Comparison of ENCODE assay signal across 8 cellular contexts in the genomic region with DNA sequence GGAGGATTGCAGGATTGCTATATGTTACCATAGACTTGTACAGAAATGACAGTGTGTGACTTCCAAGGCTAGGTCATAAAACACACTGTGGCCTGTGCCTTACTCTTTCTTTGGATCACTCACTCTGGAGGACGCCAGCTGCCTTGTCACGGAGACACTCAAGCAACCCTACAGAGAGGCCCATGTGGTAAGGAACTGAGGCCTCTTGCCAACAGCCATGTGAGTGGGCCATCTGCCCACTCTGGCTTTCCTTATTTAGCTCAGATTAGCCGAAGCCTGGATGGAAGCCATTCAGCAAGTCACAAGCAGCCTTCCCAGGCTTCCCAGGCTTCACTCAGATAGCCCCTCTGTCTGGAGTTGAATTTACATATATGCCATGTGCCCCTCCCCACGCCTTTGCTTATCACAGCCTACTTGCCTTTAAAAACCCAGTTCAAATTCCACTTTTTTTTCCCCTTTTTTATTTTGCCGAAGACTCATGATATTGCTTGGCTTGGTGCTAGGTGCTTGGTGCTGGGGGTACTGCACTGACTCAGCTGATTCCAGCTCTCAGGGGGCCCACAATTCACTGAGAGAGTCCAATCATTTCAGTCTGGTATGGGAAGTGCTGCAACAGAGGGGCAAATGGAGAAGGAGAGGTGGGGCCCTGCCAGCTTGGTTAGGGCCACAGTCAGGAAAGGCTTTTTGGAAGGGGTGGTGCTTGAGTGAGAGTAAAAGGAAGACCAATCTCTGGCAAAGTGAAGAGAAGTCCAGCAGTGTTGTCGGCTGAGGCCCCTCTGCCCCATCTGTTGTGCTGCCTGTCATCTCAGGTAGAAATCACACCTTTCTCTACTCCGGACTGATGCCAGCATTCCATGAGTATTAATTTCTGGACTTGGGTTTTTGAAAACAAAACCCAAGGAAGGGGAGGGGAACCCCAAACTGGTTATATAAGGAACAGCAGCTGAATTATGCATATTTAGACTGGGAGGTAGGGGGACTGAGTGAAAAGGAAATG. TPM values are rescaled to one million over a fixed set of nuclear protein-coding genes. Genes with fewer than 3 reads are reported as not detected.
DNase-seq lines count a peak whose midpoint lies in the region; ATAC-seq and TF ChIP-seq lines count a peak whose summit lies in the region.
"Had no signal": no experiment of that assay in that cellular context is flagged by ENCODE, and none has a peak within 500 bp of the region (broad histone marks: within the 10 kb centered on the region; RNA-seq: fewer than 3 reads in every experiment).

No MANE protein-coding gene starts in this region.

- in situ Hi-C loops in transverse colon (cut with MboI; ENCODE audit: low pct_ligation_motif_present in 1 of 4, low pct_unique_long_range_greater_than_20kb in 1 of 4, low sequenced_read_pairs in 3 of 4), result no loop called here

- DNase-seq in NCI-H1694 (lab: John Stamatoyannopoulos, UW) (peak; percentile 92), cerebellar nuclear complex (lab: John Stamatoyannopoulos, UW) (peak; percentile 90 to 96), lower lobe of right lung (peak; percentile 74), transverse colon (peak; percentile 55)
- DNase-seq in activated effector memory CD4-positive, alpha-beta T cell treated with anti-CD3 and anti-CD28 coated beads, Interleukin-2, amount 50 U/mL, for 16 hours, result no peak
- DNase-seq in activated naive CD4-positive, alpha-beta T cell (lab: John Stamatoyannopoulos, UW), result no peak
- DNase-seq: activated B cell treated with CpG ODN at 0.5 μM for 24 hours had no signal

- 62 to 72% methylated on average over 5 to 7 of the region's 7 CpGs for WGBS in transverse colon (ENCODE audit: low coverage in 1 of 2), 2 donors

- no peaks in the 10 kb centered on the region for H3K36me3 ChIP-seq in lower lobe of right lung
- no peaks in the 10 kb centered on the region for H3K36me3 ChIP-seq in transverse colon

- H3K4me3 ChIP-seq in lower lobe of right lung (no peak overlapping the region), transverse colon (no peak overlapping the region)

- H3K9me3 ChIP-seq in lower lobe of right lung (no peaks in the 10 kb centered on the region), transverse colon (no peaks in the 10 kb centered on the region)

- H3K27ac ChIP-seq in lower lobe of right lung (no peak overlapping the region), transverse colon (no peak overlapping the region)

- no peak for TF ChIP-seq CTCF in lower lobe of right lung (IDR thresholded peaks at IDR 0.05)
- TF ChIP-seq CTCF in transverse colon (IDR thresholded peaks at IDR 0.05), result no peak

- H3K4me1 ChIP-seq in lower lobe of right lung (peaks cover 41% of the 10 kb centered on the region), transverse colon (peaks cover 0 to 19% (median 7%) of the 10 kb centered on the region in 4 donors)

- ATAC-seq in lower lobe of right lung, result peak; percentile 72 to 85
- no peak for ATAC-seq in HG02885 (IDR thresholded peaks at IDR 0.05; ENCODE audit: poor library complexity, unreplicated experiment)

- H3K27me3 ChIP-seq in lower lobe of right lung (ENCODE audit: low read depth), result no peaks in the 10 kb centered on the region
- H3K27me3 ChIP-seq in transverse colon, result no peaks in the 10 kb centered on the region

- no peak for TF ChIP-seq POLR2A in transverse colon (IDR thresholded peaks at IDR 0.05)

- TF ChIP-seq EP300 in transverse colon (IDR thresholded peaks at IDR 0.05; ENCODE audit: low read depth), result no peak

- intact Hi-C loops in lower lobe of right lung (cut with DNase I), result no loop called here
- intact Hi-C loops in transverse colon (cut with DNase I; ENCODE audit: low total_unique reads), result no loop called here

RNA-seq across cellular contexts. Expression of a gene that starts 14.5 kb away (rescaled TPM):
- total RNA-seq in lower lobe of right lung, result 0.56 TPM
- under 1 TPM in 3 of 4 donors, not detected in 1; 0.27 to 0.64 (median 0.40) TPM for total RNA-seq in transverse colon
- total RNA-seq: activated B cell treated with CpG ODN at 0.5 μM for 24 hours had no signal

Comparison
In these comparisons a context has a peak if more than half of its experiments do, and no peak if none do; other contexts are left out.
1. DNase-seq: peak in NCI-H1694 (single experiment), cerebellar nuclear complex (2 of 2), lower lobe of right lung (single experiment) and transverse colon (single experiment); none in activated effector memory CD4-positive, alpha-beta T cell treated with anti-CD3 and anti-CD28 coated beads, Interleukin-2, amount 50 U/mL, for 16 hours (single experiment) and activated naive CD4-positive, alpha-beta T cell (0 of 4).